Comparison of ENCODE assay signal across 24 cellular contexts in the genomic region with DNA sequence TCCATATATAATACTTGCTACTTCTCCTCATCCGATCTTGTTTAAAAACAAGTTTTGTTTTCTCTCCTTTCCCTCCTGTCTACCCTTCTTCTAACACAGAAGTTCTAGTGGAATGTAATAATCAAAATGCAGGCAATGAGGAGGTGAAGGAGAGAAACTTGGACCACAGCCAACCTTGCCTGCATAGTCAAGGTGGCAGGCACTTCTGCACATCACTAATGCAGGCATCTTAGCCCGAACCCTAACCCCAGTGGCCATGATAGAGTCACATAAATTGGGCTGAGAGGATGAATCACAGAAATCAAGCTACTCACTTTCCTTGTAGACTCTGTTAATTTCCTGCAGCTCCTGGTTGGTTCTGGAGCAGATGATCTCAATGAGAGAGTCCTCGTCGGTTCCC.
"Had no signal": no experiment of that assay in that cellular context is flagged by ENCODE, and none has a peak within 500 bp of the region (broad histone marks: within the 10 kb centered on the region; RNA-seq: fewer than 3 reads in every experiment).

No MANE protein-coding gene starts in this region.

- ATAC-seq: activated naive CD4-positive, alpha-beta T cell treated with anti-CD3 and anti-CD28 coated beads, Interleukin-2, amount 50 U/mL, for 72 hours; heart right ventricle; left colon; stimulated activated naive B cell treated with anti-CD40 and anti-IgM and Interleukin-4, amounts not matched to agents 10 μg/mL and 1 μg/mL and 100 μg/mL, for 72 hours; T-cell had no signal

- H3K9ac ChIP-seq: neural progenitor cell had no signal

- H3K9me3 Mint-ChIP-seq: activated naive CD4-positive, alpha-beta T cell treated with anti-CD3 and anti-CD28 coated beads, Interleukin-2, amount 50 U/mL, for 72 hours; central memory CD8-positive, alpha-beta T cell; memory B cell; naive B cell; neural progenitor cell; stimulated activated naive B cell treated with anti-CD40 and anti-IgM and Interleukin-4, amounts not matched to agents 10 μg/mL and 1 μg/mL and 100 μg/mL, for 72 hours; T-cell had no signal

- H3K27me3 Mint-ChIP-seq: central memory CD8-positive, alpha-beta T cell; memory B cell; naive B cell; progenitor cell of endocrine pancreas; stimulated activated naive B cell treated with anti-CD40 and anti-IgM and Interleukin-4, amounts not matched to agents 10 μg/mL and 1 μg/mL and 100 μg/mL, for 72 hours; T-cell had no signal

- H2AFZ ChIP-seq: neural progenitor cell had no signal

- H3K4me2 ChIP-seq: neural progenitor cell had no signal

- H3K4me3 Mint-ChIP-seq: central memory CD8-positive, alpha-beta T cell; memory B cell; neural progenitor cell; stimulated activated naive B cell treated with anti-CD40 and anti-IgM and Interleukin-4, amounts not matched to agents 10 μg/mL and 1 μg/mL and 100 μg/mL, for 72 hours; T-cell had no signal

- H3K36me3 ChIP-seq: neural progenitor cell, WERI-Rb-1 had no signal

- H3K4me3 ChIP-seq: adrenal gland, breast epithelium, colonic mucosa, heart right ventricle, neural progenitor cell, sigmoid colon, testis had no signal

- H3K4me1 Mint-ChIP-seq: memory B cell; naive B cell; neural progenitor cell; stimulated activated naive B cell treated with anti-CD40 and anti-IgM and Interleukin-4, amounts not matched to agents 10 μg/mL and 1 μg/mL and 100 μg/mL, for 72 hours; T-cell had no signal

- H3K27ac Mint-ChIP-seq: activated naive CD4-positive, alpha-beta T cell treated with anti-CD3 and anti-CD28 coated beads, Interleukin-2, amount 50 U/mL, for 72 hours; memory B cell; neural progenitor cell; progenitor cell of endocrine pancreas; stimulated activated naive B cell treated with anti-CD40 and anti-IgM and Interleukin-4, amounts not matched to agents 10 μg/mL and 1 μg/mL and 100 μg/mL, for 72 hours; T-cell had no signal

- H3K27ac ChIP-seq: adrenal gland, breast epithelium, colonic mucosa, heart right ventricle, neural progenitor cell, sigmoid colon, testis, WERI-Rb-1 had no signal

- H3K9me3 ChIP-seq: adrenal gland, breast epithelium, colonic mucosa, heart right ventricle, sigmoid colon, testis had no signal

- DNase-seq: activated CD4-positive, CD25-positive, alpha-beta regulatory T cell treated with anti-CD3 and anti-CD28 coated beads, Interleukin-2, amount 50 U/mL, for 72 hours; activated T-cell treated with anti-CD3 and anti-CD28 coated beads, Interleukin-2, amount 50 U/mL, for 1 hour; adrenal gland; colonic mucosa; heart right ventricle; islet precursor cell; left colon; naive B cell; retina; sigmoid colon; stimulated activated CD4-positive, alpha-beta T cell treated with anti-CD3 and anti-CD28 coated beads, Interleukin-2, amount 100 ng/mL, for 48 hours; stimulated activated CD8-positive, alpha-beta memory T cell treated with anti-CD3 and anti-CD28 coated beads, Interleukin-4, amount 100 ng/mL, for 48 hours; stimulated activated naive B cell treated with anti-CD40 and anti-IgM and Interleukin-4, amounts not matched to agents 10 μg/mL and 1 μg/mL and 100 μg/mL, for 72 hours; T-cell; testis; trophoblast cell; WERI-Rb-1 had no signal

- H3K4me1 ChIP-seq: breast epithelium, colonic mucosa, neural progenitor cell had no signal

- FAIRE-seq: TTC549 had no signal

- H3K27me3 ChIP-seq: adrenal gland, breast epithelium, colonic mucosa, heart right ventricle, neural progenitor cell, sigmoid colon, testis had no signal
